2 cellular contexts compared by ENCODE assay signal in the genomic region with DNA sequence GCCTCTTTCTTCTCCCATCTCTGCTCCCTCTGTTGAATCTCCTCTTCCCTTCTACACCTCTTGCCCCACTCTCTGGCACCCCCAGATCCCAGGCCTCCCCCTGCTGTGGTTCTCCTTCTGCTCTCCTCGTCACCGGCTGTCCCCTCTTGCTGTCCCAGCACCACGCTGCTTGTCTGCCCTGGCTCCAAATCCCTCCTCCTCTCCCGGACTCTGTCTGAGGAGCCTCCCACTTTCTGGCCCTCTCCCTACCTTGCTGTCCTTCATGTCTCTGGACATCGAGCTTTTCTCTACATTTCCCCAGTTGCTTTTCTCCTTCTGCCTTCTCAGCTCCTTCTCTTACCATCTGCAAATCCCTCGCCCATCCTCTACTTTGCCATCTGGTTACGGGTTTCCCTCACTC.
TF ChIP-seq lines count a peak whose summit lies in the region.

No MANE protein-coding gene starts in this region.

TF ChIP-seq in GM23338, 12 proteins besides CTCF, POLR2A, EP300 and RAD21 (continued from another document):
- TF ChIP-seq POLR2AphosphoS5 (IDR thresholded peaks at IDR 0.05; ENCODE audit: low read depth) (no peak), ZNF331 (CRISPR knock-in tag; IDR thresholded peaks at IDR 0.05; ENCODE audit: low read depth) (no peak), EZH2phosphoT487 (IDR thresholded peaks at IDR 0.05; ENCODE audit: unreplicated experiment) (no peak), CREB1 (CRISPR knock-in tag; IDR thresholded peaks at IDR 0.05; ENCODE audit: low read depth) (no peak), STAT1 (IDR thresholded peaks at IDR 0.05; ENCODE audit: unreplicated experiment) (no peak), ZNF462 (CRISPR knock-in tag; IDR thresholded peaks at IDR 0.05) (no peak), EZH2 (IDR thresholded peaks at IDR 0.05; ENCODE audit: low read depth, unreplicated experiment) (no peak)
- TF ChIP-seq, protein P1, sequence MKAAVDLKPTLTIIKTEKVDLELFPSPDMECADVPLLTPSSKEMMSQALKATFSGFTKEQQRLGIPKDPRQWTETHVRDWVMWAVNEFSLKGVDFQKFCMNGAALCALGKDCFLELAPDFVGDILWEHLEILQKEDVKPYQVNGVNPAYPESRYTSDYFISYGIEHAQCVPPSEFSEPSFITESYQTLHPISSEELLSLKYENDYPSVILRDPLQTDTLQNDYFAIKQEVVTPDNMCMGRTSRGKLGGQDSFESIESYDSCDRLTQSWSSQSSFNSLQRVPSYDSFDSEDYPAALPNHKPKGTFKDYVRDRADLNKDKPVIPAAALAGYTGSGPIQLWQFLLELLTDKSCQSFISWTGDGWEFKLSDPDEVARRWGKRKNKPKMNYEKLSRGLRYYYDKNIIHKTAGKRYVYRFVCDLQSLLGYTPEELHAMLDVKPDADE (IDR thresholded peaks at IDR 0.05): no peak
TF ChIP-seq in GM23338: peak in this region for 0.

TF ChIP-seq in neural cell, 6 proteins besides CTCF, POLR2A, EP300 and RAD21 (continued from another document):
- TF ChIP-seq, protein P2, sequence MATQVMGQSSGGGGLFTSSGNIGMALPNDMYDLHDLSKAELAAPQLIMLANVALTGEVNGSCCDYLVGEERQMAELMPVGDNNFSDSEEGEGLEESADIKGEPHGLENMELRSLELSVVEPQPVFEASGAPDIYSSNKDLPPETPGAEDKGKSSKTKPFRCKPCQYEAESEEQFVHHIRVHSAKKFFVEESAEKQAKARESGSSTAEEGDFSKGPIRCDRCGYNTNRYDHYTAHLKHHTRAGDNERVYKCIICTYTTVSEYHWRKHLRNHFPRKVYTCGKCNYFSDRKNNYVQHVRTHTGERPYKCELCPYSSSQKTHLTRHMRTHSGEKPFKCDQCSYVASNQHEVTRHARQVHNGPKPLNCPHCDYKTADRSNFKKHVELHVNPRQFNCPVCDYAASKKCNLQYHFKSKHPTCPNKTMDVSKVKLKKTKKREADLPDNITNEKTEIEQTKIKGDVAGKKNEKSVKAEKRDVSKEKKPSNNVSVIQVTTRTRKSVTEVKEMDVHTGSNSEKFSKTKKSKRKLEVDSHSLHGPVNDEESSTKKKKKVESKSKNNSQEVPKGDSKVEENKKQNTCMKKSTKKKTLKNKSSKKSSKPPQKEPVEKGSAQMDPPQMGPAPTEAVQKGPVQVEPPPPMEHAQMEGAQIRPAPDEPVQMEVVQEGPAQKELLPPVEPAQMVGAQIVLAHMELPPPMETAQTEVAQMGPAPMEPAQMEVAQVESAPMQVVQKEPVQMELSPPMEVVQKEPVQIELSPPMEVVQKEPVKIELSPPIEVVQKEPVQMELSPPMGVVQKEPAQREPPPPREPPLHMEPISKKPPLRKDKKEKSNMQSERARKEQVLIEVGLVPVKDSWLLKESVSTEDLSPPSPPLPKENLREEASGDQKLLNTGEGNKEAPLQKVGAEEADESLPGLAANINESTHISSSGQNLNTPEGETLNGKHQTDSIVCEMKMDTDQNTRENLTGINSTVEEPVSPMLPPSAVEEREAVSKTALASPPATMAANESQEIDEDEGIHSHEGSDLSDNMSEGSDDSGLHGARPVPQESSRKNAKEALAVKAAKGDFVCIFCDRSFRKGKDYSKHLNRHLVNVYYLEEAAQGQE (IDR thresholded peaks at IDR 0.05; ENCODE audit: borderline replicate concordance): no peak
- TF ChIP-seq MXI1 (conservative IDR thresholded peaks at IDR 0.05; ENCODE audit: poor library complexity, severe bottlenecking): no peak
- TF ChIP-seq TAF1 (IDR thresholded peaks at IDR 0.05; ENCODE audit: low read depth): no peak
TF ChIP-seq in neural cell: peak in this region for 0.
